1 cellular context compared by ENCODE assay signal in genomic region chr2:237048595-237048994, GRCh38.
TF ChIP-seq lines count a peak whose summit lies in the region.

No MANE protein-coding gene starts in this region.

TF ChIP-seq in K562, 482 proteins besides CTCF, POLR2A, EP300 and RAD21 (continued from another document):
- no peak for TF ChIP-seq ZNF395 (CRISPR knock-in tag; IDR thresholded peaks at IDR 0.05)
